In genomic region chrX:413322-414201, GRCh38 we compare ENCODE assay signal across 10 cellular contexts. TPM values are rescaled to one million over a fixed set of nuclear protein-coding genes. Genes with fewer than 3 reads are reported as not detected.
DNase-seq lines count a peak whose midpoint lies in the region; ATAC-seq, FAIRE-seq and TF ChIP-seq lines count a peak whose summit lies in the region.
"Had no signal": no experiment of that assay in that cellular context is flagged by ENCODE, and none has a peak within 500 bp of the region (broad histone marks: within the 10 kb centered on the region; RNA-seq: fewer than 3 reads in every experiment).

No MANE protein-coding gene starts in this region.

- no peak for ATAC-seq in GM21381 (IDR thresholded peaks at IDR 0.05; ENCODE audit: unreplicated experiment)

- 22 to 35% methylated on average over 12 to 19 of the region's 47 CpGs for WGBS in esophagus squamous epithelium, 2 donors

- no peaks in the 10 kb centered on the region for H3K36me3 ChIP-seq in esophagus squamous epithelium
- no peaks in the 10 kb centered on the region for H3K36me3 ChIP-seq in tibial artery

- intact Hi-C loops in esophagus squamous epithelium (cut with DNase I) (no loop called here), tibial artery (cut with DNase I; ENCODE audit: low total_unique reads) (no loop called here)

- H3K27me3 ChIP-seq in esophagus squamous epithelium: peaks cover 0 to 8% (median 0%) of the 10 kb centered on the region in 4 donors
- H3K27me3 ChIP-seq in tibial artery: no peaks in the 10 kb centered on the region

- DNase-seq in NCI-H146 (lab: John Stamatoyannopoulos, UW): peak; percentile 92
- DNase-seq in esophagus squamous epithelium (lab: John Stamatoyannopoulos, UW): no peak
- DNase-seq in lung microvascular endothelial cell (ENCODE audit: low read depth in 2 of 2): peak; percentile 24 to 67
- DNase-seq in tibial artery: peak in 1 of 2 donors; percentile 25
- no peak for DNase-seq in GF-D8 (lab: John Stamatoyannopoulos, UW)
- no peak for DNase-seq in SKM-1 treated with dmso at 0.1 percent for 144 hours (lab: John Stamatoyannopoulos, UW; ENCODE audit: unreplicated experiment)
- DNase-seq in GM12891 (ENCODE audit: insufficient read length, low spot score): no peak
- DNase-seq: NCI-H2029 had no signal

- H3K9me3 ChIP-seq in esophagus squamous epithelium: no peaks in the 10 kb centered on the region
- no peaks in the 10 kb centered on the region for H3K9me3 ChIP-seq in tibial artery

- H3K4me1 ChIP-seq in esophagus squamous epithelium: peaks cover 0 to 10% (median 0%) of the 10 kb centered on the region in 3 donors
- peaks cover 0 to 15% (median 5%) of the 10 kb centered on the region in 4 donors for H3K4me1 ChIP-seq in tibial artery

- peak overlapping the region in 3 of 4 donors; percentile 1 to 37 (median 30) for H3K4me3 ChIP-seq in esophagus squamous epithelium
- peak overlapping the region; percentile 34 to 51 for H3K4me3 ChIP-seq in tibial artery
- H3K4me3 ChIP-seq: SK-N-MC had no signal

- TF ChIP-seq POLR2A in esophagus squamous epithelium (IDR thresholded peaks at IDR 0.05) (no peak), GM12891 (IDR thresholded peaks at IDR 0.05; ENCODE audit: low read depth, low read length) (no peak)

- TF ChIP-seq CTCF in esophagus squamous epithelium (IDR thresholded peaks at IDR 0.05) (no peak), tibial artery (IDR thresholded peaks at IDR 0.05) (peak; percentile 13 to 16)

- H3K27ac ChIP-seq in esophagus squamous epithelium: no peak overlapping the region
- peak overlapping the region; percentile 43 to 53 for H3K27ac ChIP-seq in tibial artery
- H3K27ac ChIP-seq: SK-N-MC had no signal

- no peak for FAIRE-seq in GM12891 (lab: Jason Lieb, UNC)

TF ChIP-seq in GM12891, 5 proteins besides CTCF, POLR2A, EP300 and RAD21:
- TF ChIP-seq POU2F2 (IDR thresholded peaks at IDR 0.05; ENCODE audit: low read depth, low read length) (no peak), PAX5 (IDR thresholded peaks at IDR 0.05; ENCODE audit: insufficient read depth, low read length, severe bottlenecking) (no peak)

RNA-seq across cellular contexts. Expression of gene PPP2R3B, which starts 26.9 kb away (rescaled TPM):
- total RNA-seq in esophagus squamous epithelium (10 to 100 TPM in 3 of 4 donors, 1 to 10 TPM in 1; 7.9 to 26.1 (median 24.1) TPM), lung microvascular endothelial cell (11.3 and 12.5 TPM in 2 replicates)
- 12.9 TPM for polyA plus RNA-seq in GM12891 (2012; ENCODE audit: low read depth, missing spikeins)

Comparison
In these comparisons a context has a peak if more than half of its experiments do, and no peak if none do; other contexts are left out.
1. DNase-seq: peak in NCI-H146 (single experiment) and lung microvascular endothelial cell (2 of 2); none in esophagus squamous epithelium (single experiment), GF-D8 (single experiment), SKM-1 treated with dmso at 0.1 percent for 144 hours (single experiment) and GM12891 (single experiment).
2. H3K27ac ChIP-seq: peak in tibial artery (2 of 2); none in esophagus squamous epithelium (0 of 4).
3. CTCF ChIP-seq: peak in tibial artery (2 of 2); none in esophagus squamous epithelium (0 of 6).